ENCODE assay signal across 8 cellular contexts in the genomic region with DNA sequence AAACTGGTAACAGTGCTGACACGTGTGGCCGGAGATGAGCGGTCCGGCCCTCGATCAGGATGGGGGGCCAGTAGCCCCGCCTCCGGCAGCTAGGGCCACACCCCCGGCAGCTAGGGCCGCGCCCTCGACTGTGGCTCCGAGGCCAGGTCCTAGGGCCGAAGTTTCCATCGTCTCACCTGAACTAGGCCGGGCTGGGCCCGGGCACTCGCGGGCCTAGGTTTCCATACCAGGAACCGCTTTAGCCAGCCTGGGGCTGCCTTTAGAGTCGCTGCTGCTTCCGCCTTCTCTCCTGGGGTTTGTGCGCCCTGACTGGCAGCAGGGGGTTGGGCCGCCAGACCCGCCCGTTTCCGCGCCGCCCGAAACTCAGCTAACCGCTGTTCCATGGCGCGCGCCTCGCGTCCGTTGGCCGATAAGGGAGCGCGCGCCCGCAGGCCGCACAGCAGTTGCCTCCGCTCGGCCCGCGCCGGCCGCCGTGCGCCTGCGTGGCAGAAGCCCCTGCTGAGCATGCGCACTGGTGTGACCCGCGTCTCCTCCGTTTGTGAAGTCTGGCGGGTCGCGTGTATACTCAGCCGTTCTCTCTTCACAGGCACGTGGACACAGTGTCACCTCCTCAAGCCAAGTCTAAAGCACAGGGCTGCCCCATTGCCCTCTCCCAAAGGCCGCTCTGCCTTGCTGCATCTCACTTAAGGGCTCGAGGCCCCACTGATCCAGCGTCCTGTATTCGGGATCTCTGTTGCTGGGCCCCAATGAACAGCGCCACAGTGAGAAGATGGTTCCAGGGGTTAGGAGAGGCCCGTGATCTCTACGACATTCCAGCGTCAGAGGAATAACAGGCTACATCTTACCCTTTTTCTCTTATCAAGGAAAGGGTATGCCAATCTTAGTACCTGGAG. TPM values are rescaled to one million over a fixed set of nuclear protein-coding genes. Genes with fewer than 3 reads are reported as not detected.
A peak's percentile ranks its signal among the peaks of the same experiment; 100 is the strongest.
DNase-seq lines count a peak whose midpoint lies in the region; ATAC-seq and TF ChIP-seq lines count a peak whose summit lies in the region.

SAYSD1 (minus strand) TSS at position 480 of the 893 bp plus-strand sequence; CDS start at position 383, 97 bp downstream.

- peak; percentile 89 to 90 for ATAC-seq in naive B cell (ENCODE audit: low read depth in 2 of 2)
- peak; percentile 91 for ATAC-seq in stimulated activated effector memory CD8-positive, alpha-beta T cell treated with anti-CD3 and anti-CD28 coated beads, Interleukin-12 subunit alpha, Interleukin-12 subunit beta, amount 100 ng/mL, for 72 hours

- WGBS in GM23248 (ENCODE audit: low coverage in 1 of 2, low lambda C conversion rate in 2 of 2, missing lambda C conversion rate in 2 of 2), 2 experiments, result 1% methylated on average over 54 to 62 of the region's 68 CpGs

- H3K27me3 ChIP-seq in DOHH2 (ENCODE audit: control insufficient read depth, low read length) (no peaks in the 10 kb centered on the region), GM23248 (replicated peaks; ENCODE audit: insufficient read depth) (no peaks in the 10 kb centered on the region), Karpas-422 (ENCODE audit: low read length) (no peaks in the 10 kb centered on the region)

- H3K36me3 Mint-ChIP-seq in naive B cell, result peaks cover 0 to 7% of the 10 kb centered on the region in 2 donors
- H3K36me3 Mint-ChIP-seq in stimulated activated effector memory CD8-positive, alpha-beta T cell treated with anti-CD3 and anti-CD28 coated beads, Interleukin-12 subunit alpha, Interleukin-12 subunit beta, amount 100 ng/mL, for 72 hours, result peaks cover 5% of the 10 kb centered on the region

- in situ Hi-C loops in GM23248 (cut with MboI), result no loop called here

- H3K27ac Mint-ChIP-seq in naive B cell, result peak within 1 kb of the TSS; percentile 94 to 99 (median 98)
- peak within 1 kb of the TSS; percentile 91 for H3K27ac Mint-ChIP-seq in stimulated activated effector memory CD8-positive, alpha-beta T cell treated with anti-CD3 and anti-CD28 coated beads, Interleukin-12 subunit alpha, Interleukin-12 subunit beta, amount 100 ng/mL, for 72 hours

- TF ChIP-seq CTCF in DOHH2 (IDR thresholded peaks at IDR 0.05; ENCODE audit: low read depth, low read length, poor library complexity, severe bottlenecking), result no peak

- H4K20me1 ChIP-seq in DOHH2 (ENCODE audit: control insufficient read depth, insufficient read depth, low read depth, low read length) (no peaks in the 10 kb centered on the region), GM23248 (ENCODE audit: insufficient read depth) (no peaks in the 10 kb centered on the region), Karpas-422 (ENCODE audit: insufficient read depth, low read depth, low read length) (no peaks in the 10 kb centered on the region)

- peak; percentile 97 for DNase-seq in GM23248
- DNase-seq in Karpas-422, result peak; percentile 97
- peak; percentile 91 for DNase-seq in RPMI7951 (ENCODE audit: low read depth)
- peak; percentile 83 to 88 for DNase-seq in activated T-helper 1 cell treated with anti-CD3 and anti-CD28 coated beads, Interleukin-2, amount 50 U/mL, for 16 hours (ENCODE audit: low read depth in 1 of 2, low spot score in 1 of 2)
- peak; percentile 89 for DNase-seq in fibroblast of gingiva (ENCODE audit: low read depth)
- peak; percentile 95 for DNase-seq in naive B cell
- peak; percentile 89 to 95 for DNase-seq in stimulated activated effector memory CD8-positive, alpha-beta T cell treated with anti-CD3 and anti-CD28 coated beads, Interleukin-12 subunit alpha, Interleukin-12 subunit beta, amount 100 ng/mL, for 72 hours (ENCODE audit: low spot score in 2 of 2)

- peak within 1 kb of the TSS; percentile 89 to 98 (median 95) for H3K4me3 Mint-ChIP-seq in naive B cell
- H3K4me3 Mint-ChIP-seq in stimulated activated effector memory CD8-positive, alpha-beta T cell treated with anti-CD3 and anti-CD28 coated beads, Interleukin-12 subunit alpha, Interleukin-12 subunit beta, amount 100 ng/mL, for 72 hours, result peak within 1 kb of the TSS; percentile 78

- peak within 1 kb of the TSS; percentile 72 for H3K27ac ChIP-seq in DOHH2 (ENCODE audit: low read depth, low read length)
- H3K27ac ChIP-seq in GM23248, result peak within 1 kb of the TSS; percentile 70
- peak within 1 kb of the TSS; percentile 51; the same call in 1 of the 2 replicates for H3K27ac ChIP-seq in Karpas-422 (ENCODE audit: low read length)

- H3K9me2 ChIP-seq in DOHH2 (replicated peaks; ENCODE audit: control insufficient read depth, low read length) (no peaks in the 10 kb centered on the region), GM23248 (ENCODE audit: insufficient read depth) (no peaks in the 10 kb centered on the region), Karpas-422 (replicated peaks; ENCODE audit: insufficient read depth, low read length) (no peaks in the 10 kb centered on the region)

- peaks cover 8% of the 10 kb centered on the region for H3K36me3 ChIP-seq in DOHH2 (ENCODE audit: control insufficient read depth, low read length)
- H3K36me3 ChIP-seq in GM23248 (ENCODE audit: low read depth), result no peaks in the 10 kb centered on the region
- H3K36me3 ChIP-seq in Karpas-422 (ENCODE audit: insufficient read depth, low read length), result no peaks in the 10 kb centered on the region

- H3K9me3 Mint-ChIP-seq in naive B cell, result no peaks in the 10 kb centered on the region
- no peaks in the 10 kb centered on the region for H3K9me3 Mint-ChIP-seq in stimulated activated effector memory CD8-positive, alpha-beta T cell treated with anti-CD3 and anti-CD28 coated beads, Interleukin-12 subunit alpha, Interleukin-12 subunit beta, amount 100 ng/mL, for 72 hours

- H3K27me3 Mint-ChIP-seq in naive B cell, result no peaks in the 10 kb centered on the region

- H3K4me1 ChIP-seq in DOHH2 (ENCODE audit: control insufficient read depth, low read length) (peaks cover 18% of the 10 kb centered on the region), GM23248 (ENCODE audit: insufficient read depth) (0 out of 2 replicates have a peak, but pooled peaks cover 5% of the 10 kb centered on the region), Karpas-422 (ENCODE audit: low read length) (peaks cover 18% of the 10 kb centered on the region)

- H3K4me2 ChIP-seq in DOHH2 (ENCODE audit: low read length) (peak within 1 kb of the TSS; percentile 64), GM23248 (ENCODE audit: unreplicated experiment) (peak within 1 kb of the TSS; percentile 89), Karpas-422 (ENCODE audit: low read depth, low read length, poor library complexity, severe bottlenecking) (peak within 1 kb of the TSS; percentile 82)

- peaks cover 22 to 36% (median 29%) of the 10 kb centered on the region in 3 donors for H3K4me1 Mint-ChIP-seq in naive B cell
- H3K4me1 Mint-ChIP-seq in stimulated activated effector memory CD8-positive, alpha-beta T cell treated with anti-CD3 and anti-CD28 coated beads, Interleukin-12 subunit alpha, Interleukin-12 subunit beta, amount 100 ng/mL, for 72 hours, result peaks cover 42% of the 10 kb centered on the region

- H3K9ac ChIP-seq in GM23248 (peak within 1 kb of the TSS; percentile 95), Karpas-422 (ENCODE audit: low read length) (peak within 1 kb of the TSS; percentile 79)

- peak within 1 kb of the TSS; percentile 97 for H2AFZ ChIP-seq in GM23248
- peak within 1 kb of the TSS; percentile 100 for H2AFZ ChIP-seq in Karpas-422 (ENCODE audit: low read length)

- H3F3A ChIP-seq in DOHH2 (ENCODE audit: control insufficient read depth, insufficient read depth), result no peaks in the 10 kb centered on the region
- peaks cover 5% of the 10 kb centered on the region; the same call in 1 of the 2 replicates for H3F3A ChIP-seq in GM23248 (ENCODE audit: insufficient read depth)

- H3K9me3 ChIP-seq in DOHH2 (ENCODE audit: control insufficient read depth, insufficient read depth, low read length), result peaks cover 3% of the 10 kb centered on the region
- H3K9me3 ChIP-seq in GM23248 (ENCODE audit: low read depth), result no peaks in the 10 kb centered on the region
- no peaks in the 10 kb centered on the region for H3K9me3 ChIP-seq in Karpas-422 (ENCODE audit: low read length)

- H3K79me2 ChIP-seq in DOHH2 (ENCODE audit: control insufficient read depth, low read length), result peaks cover 6% of the 10 kb centered on the region; the same call in 1 of the 2 replicates
- H3K79me2 ChIP-seq in GM23248 (ENCODE audit: insufficient read depth), result no peaks in the 10 kb centered on the region
- no peaks in the 10 kb centered on the region for H3K79me2 ChIP-seq in Karpas-422 (ENCODE audit: low read length)

- peak within 1 kb of the TSS; percentile 73 for H3K4me3 ChIP-seq in DOHH2 (ENCODE audit: low read length)
- H3K4me3 ChIP-seq in GM23248, result peak within 1 kb of the TSS; percentile 91
- H3K4me3 ChIP-seq in Karpas-422 (ENCODE audit: low read length), result peak within 1 kb of the TSS; percentile 68

RNA-seq across cellular contexts. Expression of gene SAYSD1, which starts in this region (rescaled TPM):
- total RNA-seq in GM23248 (2014; rRNA removed; shearing (Covaris generic)), result 17.2 and 20.2 TPM in 2 replicates
- polyA plus RNA-seq in GM23248 (2016; fragmentation: Nextera tagmentation; extraction: Ambion mirVana), result 14.4 and 15.0 TPM in 2 replicates
- 11.7 and 15.3 TPM in 2 replicates for total RNA-seq in Karpas-422 (2014; rRNA removed; shearing (Covaris generic); ENCODE audit: low replicate concordance)
- total RNA-seq in RPMI7951 (2014; rRNA removed; shearing (Covaris generic)), result 20.3 and 21.4 TPM in 2 replicates
- 10 to 100 TPM; 16.4 to 21.0 (median 18.7) TPM for polyA plus RNA-seq in naive B cell (ENCODE audit: low read depth in 6 of 6)

Comparison
In these comparisons a context has a peak if more than half of its experiments do, and no peak if none do; other contexts are left out.
1. Peak in every context shown above with its lines: DNase-seq, ATAC-seq, H3K4me3 ChIP-seq and H3K27ac ChIP-seq.